In genomic region chr10:788796-789748, GRCh38 we compare ENCODE assay signal across 7 cellular contexts.
A peak's percentile ranks its signal among the peaks of the same experiment; 100 is the strongest.
DNase-seq lines count a peak whose midpoint lies in the region; ATAC-seq and TF ChIP-seq lines count a peak whose summit lies in the region.

No MANE protein-coding gene starts in this region.

- no peak for ATAC-seq in HG03439 (IDR thresholded peaks at IDR 0.05; ENCODE audit: unreplicated experiment)

- H3K27me3 ChIP-seq in sigmoid colon: no peaks in the 10 kb centered on the region
- no peaks in the 10 kb centered on the region for H3K27me3 ChIP-seq in Karpas-422 (ENCODE audit: low read length)

- 16 to 49% methylated on average over 50 of the region's 50 CpGs for WGBS in sigmoid colon, 2 donors

- H3K9ac ChIP-seq in Karpas-422 (ENCODE audit: low read length): no peak overlapping the region

- POLR2A ChIA-PET in GM10248 (lab: Yijun Ruan, JAX): no interaction called here

- H3K9me3 ChIP-seq in sigmoid colon (no peaks in the 10 kb centered on the region), Karpas-422 (ENCODE audit: low read length) (no peaks in the 10 kb centered on the region)

- 0 out of 2 replicates have a peak, but pooled peaks cover 10% of the 10 kb centered on the region for H4K20me1 ChIP-seq in Karpas-422 (ENCODE audit: insufficient read depth, low read depth, low read length)

- H3K4me3 ChIP-seq in sigmoid colon (peak overlapping the region; percentile 23 to 50 (median 39)), Karpas-422 (ENCODE audit: low read length) (no peak overlapping the region)

- peaks cover 22% of the 10 kb centered on the region for H3K4me1 Mint-ChIP-seq in brain

- no peaks in the 10 kb centered on the region for H3K9me2 ChIP-seq in Karpas-422 (replicated peaks; ENCODE audit: insufficient read depth, low read length)

- H3K4me1 ChIP-seq in sigmoid colon (peaks cover 0 to 27% (median 15%) of the 10 kb centered on the region in 4 donors), Karpas-422 (ENCODE audit: low read length) (no peaks in the 10 kb centered on the region)

- H3K27ac Mint-ChIP-seq in brain: peak overlapping the region in 2 of 5 experiments; percentile 45 to 91

- TF ChIP-seq CTCF in GM10248 (IDR thresholded peaks at IDR 0.05; ENCODE audit: control extremely low read depth, extremely low read depth, low read depth, missing control alignments): peak; percentile 73
- peak; percentile 45 to 56 for TF ChIP-seq CTCF in brain (conservative IDR thresholded peaks at IDR 0.05)
- TF ChIP-seq CTCF in sigmoid colon (IDR thresholded peaks at IDR 0.05): peak; percentile 28 to 59 (median 49)

- H3K27me3 Mint-ChIP-seq in brain: no peaks in the 10 kb centered on the region

- no peaks in the 10 kb centered on the region for H3K36me3 Mint-ChIP-seq in brain

- intact Hi-C loops in sigmoid colon (cut with DNase I): loop anchor here (5.0 to 10.0 kb wide), 4 partner anchors 97 to 414 kb away; no protein-coding TSS in a partner anchor

- TF ChIP-seq EP300 in sigmoid colon (IDR thresholded peaks at IDR 0.05): no peak

- no peaks in the 10 kb centered on the region for H3K36me3 ChIP-seq in sigmoid colon
- peaks cover 4% of the 10 kb centered on the region; the same call in 1 of the 2 replicates for H3K36me3 ChIP-seq in Karpas-422 (ENCODE audit: insufficient read depth, low read length)

- no peak for DNase-seq in GM10248 (ENCODE audit: extremely low spot score)
- peak; percentile 73 for DNase-seq in NCI-H69 (lab: John Stamatoyannopoulos, UW)
- DNase-seq in iPS-NIHi7 (ENCODE audit: extremely low spot score): peak; percentile 95
- DNase-seq in sigmoid colon: peak; percentile 94
- no peak for DNase-seq in Karpas-422

- no peaks in the 10 kb centered on the region for H3K79me2 ChIP-seq in Karpas-422 (ENCODE audit: low read length)

- no peak for TF ChIP-seq POLR2A in sigmoid colon (IDR thresholded peaks at IDR 0.05)

- H3K27ac ChIP-seq in sigmoid colon (peak overlapping the region in 2 of 4 donors; percentile 26 to 63), Karpas-422 (ENCODE audit: low read length) (no peak overlapping the region)

- CTCF ChIA-PET in GM10248 (lab: Yijun Ruan, JAX): interaction anchor here (1.0 to 1.4 kb wide), 4 partner anchors 15 to 283 kb away, joined by 3 to 7 read pairs (median 4); no protein-coding TSS in a partner anchor

- peak overlapping the region in 4 of 5 experiments; percentile 15 to 83 (median 68) for H3K4me3 Mint-ChIP-seq in brain

- H2AFZ ChIP-seq in Karpas-422 (ENCODE audit: low read length): no peak overlapping the region

- no peaks in the 10 kb centered on the region for H3K9me3 Mint-ChIP-seq in brain

- no peak overlapping the region for H3K4me2 ChIP-seq in Karpas-422 (ENCODE audit: low read depth, low read length, poor library complexity, severe bottlenecking)

Comparison
In these comparisons a context has a peak if more than half of its experiments do, and no peak if none do; other contexts are left out.
1. DNase-seq: peak in NCI-H69 (single experiment), iPS-NIHi7 (single experiment) and sigmoid colon (single experiment); none in GM10248 (single experiment) and Karpas-422 (single experiment).
2. Peak in every context shown above with its lines, with median percentiles within 50 percentile points of each other: CTCF ChIP-seq.